9 cellular contexts compared by ENCODE assay signal in the genomic region with DNA sequence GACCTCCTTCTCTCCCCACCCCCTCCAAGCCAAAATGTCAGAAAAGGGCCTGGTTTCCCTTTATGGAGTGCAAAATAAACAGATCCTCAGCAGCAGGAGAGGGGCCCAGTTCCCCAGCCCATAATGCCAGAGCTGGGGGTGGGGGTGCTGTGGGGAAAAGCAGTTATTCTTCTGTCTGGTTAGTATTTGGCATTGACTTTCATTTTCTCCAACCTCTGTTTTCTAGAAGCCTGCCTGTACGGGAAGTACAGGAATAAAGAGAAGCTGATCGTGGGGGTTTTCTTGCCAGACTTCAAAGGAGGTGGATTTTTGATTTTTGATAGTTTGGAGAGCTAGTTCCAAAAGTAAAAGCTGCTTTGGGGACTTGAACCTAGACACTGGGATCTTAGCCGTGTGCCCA. TPM values are rescaled to one million over a fixed set of nuclear protein-coding genes. Genes with fewer than 3 reads are reported as not detected.
A peak's percentile ranks its signal among the peaks of the same experiment; 100 is the strongest.
DNase-seq lines count a peak whose midpoint lies in the region; ATAC-seq, FAIRE-seq and TF ChIP-seq lines count a peak whose summit lies in the region.
"Had no signal": no experiment of that assay in that cellular context is flagged by ENCODE, and none has a peak within 500 bp of the region (broad histone marks: within the 10 kb centered on the region; RNA-seq: fewer than 3 reads in every experiment).

No MANE protein-coding gene starts in this region.

- H3K56ac ChIP-seq in H1 (replicated peaks; ENCODE audit: insufficient read length, low read depth, low read length), result no peak overlapping the region

- H3K36me3 ChIP-seq in OCI-LY7 (ENCODE audit: insufficient read depth, low read length) (peaks cover 13% of the 10 kb centered on the region; the same call in 1 of the 2 replicates), H1 (ENCODE audit: control insufficient read depth in 2 of 4, insufficient read depth in 4 of 4, low read length in 3 of 4) (no peaks in the 10 kb centered on the region), SJCRH30 (no peaks in the 10 kb centered on the region)

- CTCF ChIA-PET in OCI-LY7 (lab: Charles Lee; ENCODE audit: unreplicated experiment), result interaction anchor here (1.2 kb wide), 1 partner anchor 11 kb away, joined by 3 read pairs; no protein-coding TSS in a partner anchor
- CTCF ChIA-PET in H1 (lab: Charles Lee; ENCODE audit: partially characterized antibody), result interaction anchor here (0.8 to 1.3 kb wide), 5 partner anchors 9 to 55 kb away, joined by 3 to 4 read pairs (median 3); no protein-coding TSS in a partner anchor
- CTCF ChIA-PET in HEK293T (lab: Yijun Ruan, JAX), result no interaction called here

- H3K9me3 ChIP-seq in OCI-LY7 (ENCODE audit: low read length) (no peaks in the 10 kb centered on the region; the same call in 1 of the 2 replicates), H1 (ENCODE audit: insufficient read depth in 2 of 2, low read depth in 1 of 2, low read length in 1 of 2) (no peaks in the 10 kb centered on the region), SJCRH30 (replicated peaks) (no peaks in the 10 kb centered on the region)

- no peak overlapping the region for H4K8ac ChIP-seq in H1 (ENCODE audit: extremely low read depth, insufficient read depth, low read length)

- 84% methylated on average over 3 of the region's 3 CpGs; no CpG with 5 or more reads in 1 of the 2 experiments for WGBS in H1 (ENCODE audit: extremely low coverage in 1 of 2, insufficient coverage in 1 of 2, insufficient read length in 1 of 2, insufficient replicate concordance in 2 of 2, low coverage in 1 of 2, low lambda C conversion rate in 2 of 2, missing lambda C conversion rate in 1 of 2), 2 experiments

- TF ChIP-seq CTCF in GM12865 (IDR thresholded peaks at IDR 0.05; ENCODE audit: insufficient read depth, low read depth, low read length, missing control alignments), result no peak
- no peak for TF ChIP-seq CTCF in OCI-LY7 (conservative IDR thresholded peaks at IDR 0.05; ENCODE audit: low read length)
- no peak for TF ChIP-seq CTCF in H1 (IDR thresholded peaks at IDR 0.05; ENCODE audit: control extremely low read depth in 1 of 3, insufficient read depth in 1 of 3, low read depth in 1 of 3, low read length in 3 of 3)
- no peak for TF ChIP-seq CTCF in omental fat pad (IDR thresholded peaks at IDR 0.05)

- H2BK12ac ChIP-seq in H1 (ENCODE audit: low read depth, low read length), result peak overlapping the region; percentile 71; the same call in 1 of the 2 replicates

- DNase-seq in GM12865 (ENCODE audit: low read depth), result no peak
- DNase-seq in OCI-LY7 (ENCODE audit: low spot score), result no peak
- DNase-seq in H1 (ENCODE audit: low read depth in 1 of 2, low spot score in 2 of 2), result no peak
- no peak for DNase-seq in sciatic nerve (ENCODE audit: low spot score)
- no peak for DNase-seq in germinal center (ENCODE audit: low spot score)
- no peak for DNase-seq in omental fat pad (ENCODE audit: low spot score)
- DNase-seq in HEK293T (ENCODE audit: extremely low spot score), result no peak
- no peak for DNase-seq in SJCRH30

- H3K23me2 ChIP-seq in H1 (ENCODE audit: low read depth, low read length), result no peaks in the 10 kb centered on the region

- peaks cover 97% of the 10 kb centered on the region for H3K79me2 ChIP-seq in OCI-LY7 (ENCODE audit: insufficient read depth, low read depth, low read length)
- H3K79me2 ChIP-seq in H1 (ENCODE audit: control insufficient read depth in 1 of 2, insufficient read depth in 2 of 2, low read length in 2 of 2), result no peaks in the 10 kb centered on the region

- H3K4me2 ChIP-seq in OCI-LY7 (ENCODE audit: low read length), result peak overlapping the region; percentile 95
- 0 out of 4 replicates have a peak overlapping the region, but pooled peaks of 1 of the 2 experiments have one; percentile 20 for H3K4me2 ChIP-seq in H1 (ENCODE audit: insufficient read depth in 1 of 2, low read depth in 2 of 2, low read length in 2 of 2)

- BruUV-seq in OCI-LY7 (replicated peaks; lab: Mats Ljungman, UMichigan), result no TSS peak

- H2BK120ac ChIP-seq in H1 (replicated peaks; ENCODE audit: low read depth, low read length), result no peak overlapping the region

- no peak overlapping the region for H4K91ac ChIP-seq in H1 (replicated peaks; ENCODE audit: insufficient read length, low read length)

- ATAC-seq in sciatic nerve (peak; percentile 23), omental fat pad (ENCODE audit: low FRiP score) (no peak)

- FAIRE-seq in H1 (lab: Jason Lieb, UNC), result no peak
- FAIRE-seq: TTC549 had no signal

- intact Hi-C loops in OCI-LY7 (cut with micrococcal nuclease; ENCODE audit: unreplicated experiment) (no loop called here), sciatic nerve (cut with DNase I) (no loop called here)

- H3K79me1 ChIP-seq in H1 (ENCODE audit: low read depth, low read length), result no peaks in the 10 kb centered on the region

- H3K4me3 ChIP-seq in GM12865 (ENCODE audit: low read depth, low read length), result peak overlapping the region; percentile 43
- H3K4me3 ChIP-seq in OCI-LY7 (ENCODE audit: low read depth, low read length, poor library complexity, severe bottlenecking), result peak overlapping the region; percentile 70
- H3K4me3 ChIP-seq in H1 (ENCODE audit: extremely low read depth in 1 of 4, insufficient read depth in 2 of 4, low read depth in 3 of 4, low read length in 4 of 4), result no peak overlapping the region
- H3K4me3 ChIP-seq in SJCRH30, result no peak overlapping the region

- H3K9me2 ChIP-seq in OCI-LY7 (ENCODE audit: insufficient read depth, low read length), result no peaks in the 10 kb centered on the region

- H2BK5ac ChIP-seq in H1 (ENCODE audit: low read depth, low read length), result peak overlapping the region; percentile 41; the same call in 1 of the 2 replicates

- no peak overlapping the region for H2BK20ac ChIP-seq in H1 (ENCODE audit: low read length)

- H3K14ac ChIP-seq in H1 (ENCODE audit: insufficient read length), result no peak overlapping the region

- POLR2A ChIA-PET in OCI-LY7 (lab: Charles Lee) (interaction anchor here (0.6 to 7.9 kb wide), 6 partner anchors 11 to 191 kb away, joined by 3 to 173 read pairs (median 4); no protein-coding TSS in a partner anchor), H1 (lab: Charles Lee; ENCODE audit: partially characterized antibody) (no interaction called here), HEK293T (lab: Yijun Ruan, JAX) (interaction anchor here (1.0 kb wide), 1 partner anchor 23 kb away, joined by 4 read pairs; no protein-coding TSS in a partner anchor)

- TF ChIP-seq POLR2A in H1 (IDR thresholded peaks at IDR 0.05; ENCODE audit: control extremely low read depth in 1 of 2, low read depth in 2 of 2, low read length in 2 of 2), result no peak

- H3K4me1 ChIP-seq in OCI-LY7 (ENCODE audit: insufficient read depth, low read length, poor library complexity, severe bottlenecking) (peaks cover 78% of the 10 kb centered on the region), H1 (replicated peaks in 1 of 4; ENCODE audit: control insufficient read depth in 3 of 4, insufficient read depth in 4 of 4, low read length in 3 of 4) (peaks cover 5 to 25% (median 22%) of the 10 kb centered on the region in 4 experiments), SJCRH30 (0 out of 2 replicates have a peak, but pooled peaks cover 5% of the 10 kb centered on the region)

- no peak overlapping the region for H3K23ac ChIP-seq in H1 (ENCODE audit: insufficient read length)

- no peak overlapping the region for H3K9ac ChIP-seq in H1 (replicated peaks in 1 of 4; ENCODE audit: extremely low read depth in 1 of 4, low read depth in 3 of 4, low read length in 3 of 4)

- H2AK5ac ChIP-seq in H1 (ENCODE audit: low read depth, low read length), result no peak overlapping the region

- peak overlapping the region; percentile 99 for H3K27ac ChIP-seq in OCI-LY7 (ENCODE audit: low read depth, low read length, poor library complexity, severe bottlenecking)
- no peak overlapping the region for H3K27ac ChIP-seq in H1 (ENCODE audit: low read depth, low read length)
- H3K27ac ChIP-seq in SJCRH30, result no peak overlapping the region

- no peak overlapping the region for H3K18ac ChIP-seq in H1 (ENCODE audit: extremely low read depth, low read length)

- H3K27me3 ChIP-seq in H1 (replicated peaks in 1 of 4; ENCODE audit: control insufficient read depth in 3 of 4, extremely low read depth in 1 of 4, insufficient read depth in 3 of 4, low read length in 3 of 4), result peaks cover 0 to under 1% (median 0%) of the 10 kb centered on the region in 4 experiments; a peak in 2 of 7 replicates
- no peaks in the 10 kb centered on the region for H3K27me3 ChIP-seq in SJCRH30

- TF ChIP-seq EP300 in H1 (IDR thresholded peaks at IDR 0.05; ENCODE audit: borderline replicate concordance in 1 of 2, low read depth in 2 of 2, low read length in 2 of 2), result no peak

- no peak overlapping the region for H3K4ac ChIP-seq in H1 (replicated peaks; ENCODE audit: insufficient read length, low read depth, low read length)

- no peaks in the 10 kb centered on the region for H4K20me1 ChIP-seq in OCI-LY7 (ENCODE audit: insufficient read depth, low read length)
- H4K20me1 ChIP-seq in H1 (replicated peaks in 1 of 2; ENCODE audit: control insufficient read depth in 1 of 2, insufficient read depth in 2 of 2, low read length in 2 of 2), result no peaks in the 10 kb centered on the region

- no peak overlapping the region for H4K5ac ChIP-seq in H1 (ENCODE audit: insufficient read length, low read depth, low read length)

- no peak overlapping the region for H2BK15ac ChIP-seq in H1 (ENCODE audit: low read length)

- no peak for TF ChIP-seq RAD21 in H1 (IDR thresholded peaks at IDR 0.05 in 1 of 2, conservative IDR thresholded peaks at IDR 0.05 in 1 of 2; ENCODE audit: low read depth in 2 of 2, low read length in 2 of 2)

- no peak overlapping the region for H2AFZ ChIP-seq in OCI-LY7 (ENCODE audit: low read length)
- H2AFZ ChIP-seq in H1 (ENCODE audit: low read length), result no peak overlapping the region

TF ChIP-seq in HEK293T, 16 proteins besides CTCF, POLR2A, EP300 and RAD21 (continues in another document):
- TF ChIP-seq L3MBTL2 (conservative IDR thresholded peaks at IDR 0.05) (no peak), TARDBP (IDR thresholded peaks at IDR 0.05) (no peak)

RNA-seq across cellular contexts. Expression of a gene that starts 22.4 kb away (rescaled TPM):
- total RNA-seq in OCI-LY7 (2014; rRNA removed; shearing (Covaris generic)), result 79.4 and 88.8 TPM in 2 replicates
- 78.2 and 81.2 TPM in 2 replicates for total RNA-seq in OCI-LY7 (2022)
- total RNA-seq in H1 (2021; fragmentation: NEBNext Ultra II Directional; extraction: Animal tissue kit (Norgen Biotek cat#: 25700)), result 0.22 and 0.29 TPM in 2 replicates
- polyA plus RNA-seq in H1 (2011; rRNA removed), result 0.18 and 0.30 TPM in 2 replicates
- polyA plus RNA-seq in H1 (2011; cell fraction: cytosol; rRNA removed), result 0.21 TPM
- 0.14 TPM for polyA plus RNA-seq in H1 (2011; cell fraction: nucleus; rRNA removed)
- 0.15 to 0.58 TPM (median 0.43 TPM) in 3 of 4 replicates, not detected in the other for polyA plus RNA-seq in H1 (2012, experiment 1 of 2)
- 0.04 TPM for polyA plus RNA-seq in H1 (2012, experiment 2 of 2)
- 0.18 TPM for polyA plus RNA-seq in H1 (2013, experiment 1 of 2)
- 0.24 TPM for polyA plus RNA-seq in H1 (2013, experiment 2 of 2)
- polyA minus RNA-seq in H1 (2011; rRNA and poly(A)+ RNA removed), result 0.38 and 1.5 TPM in 2 replicates
- polyA minus RNA-seq in H1 (2011; cell fraction: cytosol; rRNA and poly(A)+ RNA removed), result not detected
- polyA minus RNA-seq in H1 (2011; cell fraction: nucleus; rRNA and poly(A)+ RNA removed), result 0.50 TPM
- total RNA-seq in sciatic nerve, result 46.4 TPM
- 100 to 1,000 TPM in 1 of 4 donors, 10 to 100 TPM in 3; 12.9 to 118 (median 50.4) TPM for total RNA-seq in omental fat pad
- 3.2 and 4.1 TPM in 2 replicates for total RNA-seq in SJCRH30 (2014; rRNA removed; shearing (Covaris generic))

Comparison
In these comparisons a context has a peak if more than half of its experiments do, and no peak if none do; other contexts are left out.
1. H3K4me3 ChIP-seq: peak in GM12865 (single experiment) and OCI-LY7 (single experiment); none in H1 (0 of 4) and SJCRH30 (single experiment).